In the genomic region with DNA sequence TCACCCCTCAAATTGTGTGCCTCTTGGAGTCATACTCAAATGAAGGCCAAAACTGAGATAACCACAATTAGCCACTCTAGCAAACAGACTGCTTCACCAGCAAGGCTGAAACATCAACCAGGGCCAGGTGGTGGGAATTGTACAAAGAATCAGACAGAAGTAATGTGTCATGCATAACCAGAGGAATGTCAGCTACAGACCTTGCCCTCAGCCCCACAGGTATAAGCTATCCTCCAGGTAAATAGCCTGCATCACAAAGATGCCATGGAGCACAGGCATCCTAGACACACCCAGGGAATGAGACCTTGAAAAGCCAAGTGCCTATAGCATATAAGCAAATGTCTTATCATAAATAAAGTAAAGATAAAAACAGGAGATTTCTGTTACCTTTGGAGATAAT, we compare ENCODE assay signal across 9 cellular contexts.
"Had no signal": no experiment of that assay in that cellular context is flagged by ENCODE, and none has a peak within 500 bp of the region (broad histone marks: within the 10 kb centered on the region; RNA-seq: fewer than 3 reads in every experiment).

No MANE protein-coding gene starts in this region.

- H3K9ac ChIP-seq: KMS-11 had no signal

- H3K27ac Mint-ChIP-seq: IgD-negative memory B cell had no signal

- H3K4me3 ChIP-seq: K562 had no signal

- H3K4me3 Mint-ChIP-seq: IgD-negative memory B cell had no signal

- H3K36me3 Mint-ChIP-seq: IgD-negative memory B cell had no signal

- H3K27ac ChIP-seq: HL-60, KMS-11 had no signal

- H3K4me2 ChIP-seq: KMS-11 had no signal

- ATAC-seq: HepG2, K562 had no signal

- H3K27me3 Mint-ChIP-seq: IgD-negative memory B cell had no signal

- FAIRE-seq: HepG2, HTR-8/SVneo, K562 had no signal

- DNase-seq: IMR-90, KBM-7, KG1 had no signal
